In genomic region chr11:84289381-84289906, GRCh38 we compare ENCODE assay signal across 8 cellular contexts.
A peak's percentile ranks its signal among the peaks of the same experiment; 100 is the strongest.
DNase-seq lines count a peak whose midpoint lies in the region; ATAC-seq and TF ChIP-seq lines count a peak whose summit lies in the region.

No MANE protein-coding gene starts in this region.

- H3K9me3 ChIP-seq in T-helper 17 cell (ENCODE audit: control insufficient read depth, low read length, poor library complexity, severe bottlenecking), result no peaks in the 10 kb centered on the region

- H3K27me3 Mint-ChIP-seq in WTC11 (ENCODE audit: low read depth) (no peaks in the 10 kb centered on the region), T-helper 17 cell (no peaks in the 10 kb centered on the region)

- H3K4me1 Mint-ChIP-seq in WTC11, result peaks cover 8% of the 10 kb centered on the region
- H3K4me1 Mint-ChIP-seq in T-helper 17 cell, result no peaks in the 10 kb centered on the region

- ATAC-seq in GM18505 (IDR thresholded peaks at IDR 0.05; ENCODE audit: unreplicated experiment) (peak; percentile 98), GM21786 (IDR thresholded peaks at IDR 0.05; ENCODE audit: unreplicated experiment) (peak; percentile 99), WTC11 (no peak), T-helper 17 cell (no peak)

- no peak for TF ChIP-seq POLR2A in GM18505 (IDR thresholded peaks at IDR 0.05; ENCODE audit: borderline replicate concordance, extremely low read depth, insufficient read depth, insufficient read length)

- POLR2A ChIA-PET in WTC11 (lab: Charles Lee), result no interaction called here

- CTCF ChIA-PET in WTC11 (lab: Charles Lee), result no interaction called here

- H3K4me3 Mint-ChIP-seq in WTC11 (no peak overlapping the region), T-helper 17 cell (no peak overlapping the region)

- DNase-seq in HS-5 (ENCODE audit: low read depth), result peak; percentile 59
- DNase-seq in kidney tubule cell (ENCODE audit: low spot score), result peak; percentile 92
- no peak for DNase-seq in WTC11 (ENCODE audit: low spot score)
- no peak for DNase-seq in GM19238 (ENCODE audit: insufficient read length, low spot score)
- no peak for DNase-seq in T-helper 17 cell
- no peak for DNase-seq in NCI-H1417 (lab: John Stamatoyannopoulos, UW)

- H3K27ac Mint-ChIP-seq in WTC11 (no peak overlapping the region), T-helper 17 cell (no peak overlapping the region)

- H3K36me3 Mint-ChIP-seq in WTC11 (no peaks in the 10 kb centered on the region), T-helper 17 cell (ENCODE audit: low read depth) (no peaks in the 10 kb centered on the region)

- no peaks in the 10 kb centered on the region for H3K9me3 Mint-ChIP-seq in WTC11

- no peak for TF ChIP-seq CTCF in WTC11 (IDR thresholded peaks at IDR 0.05)

TF ChIP-seq in WTC11, 78 proteins besides CTCF, POLR2A, EP300 and RAD21 (continues in another document):
- TF ChIP-seq NR1H2 (CRISPR knock-in tag; IDR thresholded peaks at IDR 0.05) (no peak), NFATC4 (CRISPR knock-in tag; IDR thresholded peaks at IDR 0.05) (no peak), ATF1 (CRISPR knock-in tag; IDR thresholded peaks at IDR 0.05) (no peak), PRRX2 (CRISPR knock-in tag; IDR thresholded peaks at IDR 0.05) (no peak), ZNF532 (CRISPR knock-in tag; IDR thresholded peaks at IDR 0.05; ENCODE audit: borderline replicate concordance) (no peak), ZNF263 (CRISPR knock-in tag; IDR thresholded peaks at IDR 0.05; ENCODE audit: low read depth) (no peak), PRDM15 (CRISPR knock-in tag; IDR thresholded peaks at IDR 0.05) (no peak), MXD4 (CRISPR knock-in tag; IDR thresholded peaks at IDR 0.05; ENCODE audit: borderline replicate concordance) (no peak)
- TF ChIP-seq, protein P1, sequence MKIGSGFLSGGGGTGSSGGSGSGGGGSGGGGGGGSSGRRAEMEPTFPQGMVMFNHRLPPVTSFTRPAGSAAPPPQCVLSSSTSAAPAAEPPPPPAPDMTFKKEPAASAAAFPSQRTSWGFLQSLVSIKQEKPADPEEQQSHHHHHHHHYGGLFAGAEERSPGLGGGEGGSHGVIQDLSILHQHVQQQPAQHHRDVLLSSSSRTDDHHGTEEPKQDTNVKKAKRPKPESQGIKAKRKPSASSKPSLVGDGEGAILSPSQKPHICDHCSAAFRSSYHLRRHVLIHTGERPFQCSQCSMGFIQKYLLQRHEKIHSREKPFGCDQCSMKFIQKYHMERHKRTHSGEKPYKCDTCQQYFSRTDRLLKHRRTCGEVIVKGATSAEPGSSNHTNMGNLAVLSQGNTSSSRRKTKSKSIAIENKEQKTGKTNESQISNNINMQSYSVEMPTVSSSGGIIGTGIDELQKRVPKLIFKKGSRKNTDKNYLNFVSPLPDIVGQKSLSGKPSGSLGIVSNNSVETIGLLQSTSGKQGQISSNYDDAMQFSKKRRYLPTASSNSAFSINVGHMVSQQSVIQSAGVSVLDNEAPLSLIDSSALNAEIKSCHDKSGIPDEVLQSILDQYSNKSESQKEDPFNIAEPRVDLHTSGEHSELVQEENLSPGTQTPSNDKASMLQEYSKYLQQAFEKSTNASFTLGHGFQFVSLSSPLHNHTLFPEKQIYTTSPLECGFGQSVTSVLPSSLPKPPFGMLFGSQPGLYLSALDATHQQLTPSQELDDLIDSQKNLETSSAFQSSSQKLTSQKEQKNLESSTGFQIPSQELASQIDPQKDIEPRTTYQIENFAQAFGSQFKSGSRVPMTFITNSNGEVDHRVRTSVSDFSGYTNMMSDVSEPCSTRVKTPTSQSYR (CRISPR knock-in tag; IDR thresholded peaks at IDR 0.05), result no peak
- TF ChIP-seq, protein P2, sequence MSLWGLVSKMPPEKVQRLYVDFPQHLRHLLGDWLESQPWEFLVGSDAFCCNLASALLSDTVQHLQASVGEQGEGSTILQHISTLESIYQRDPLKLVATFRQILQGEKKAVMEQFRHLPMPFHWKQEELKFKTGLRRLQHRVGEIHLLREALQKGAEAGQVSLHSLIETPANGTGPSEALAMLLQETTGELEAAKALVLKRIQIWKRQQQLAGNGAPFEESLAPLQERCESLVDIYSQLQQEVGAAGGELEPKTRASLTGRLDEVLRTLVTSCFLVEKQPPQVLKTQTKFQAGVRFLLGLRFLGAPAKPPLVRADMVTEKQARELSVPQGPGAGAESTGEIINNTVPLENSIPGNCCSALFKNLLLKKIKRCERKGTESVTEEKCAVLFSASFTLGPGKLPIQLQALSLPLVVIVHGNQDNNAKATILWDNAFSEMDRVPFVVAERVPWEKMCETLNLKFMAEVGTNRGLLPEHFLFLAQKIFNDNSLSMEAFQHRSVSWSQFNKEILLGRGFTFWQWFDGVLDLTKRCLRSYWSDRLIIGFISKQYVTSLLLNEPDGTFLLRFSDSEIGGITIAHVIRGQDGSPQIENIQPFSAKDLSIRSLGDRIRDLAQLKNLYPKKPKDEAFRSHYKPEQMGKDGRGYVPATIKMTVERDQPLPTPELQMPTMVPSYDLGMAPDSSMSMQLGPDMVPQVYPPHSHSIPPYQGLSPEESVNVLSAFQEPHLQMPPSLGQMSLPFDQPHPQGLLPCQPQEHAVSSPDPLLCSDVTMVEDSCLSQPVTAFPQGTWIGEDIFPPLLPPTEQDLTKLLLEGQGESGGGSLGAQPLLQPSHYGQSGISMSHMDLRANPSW (CRISPR knock-in tag; conservative IDR thresholded peaks at IDR 0.05; ENCODE audit: low read depth), result no peak
- TF ChIP-seq, protein P3, sequence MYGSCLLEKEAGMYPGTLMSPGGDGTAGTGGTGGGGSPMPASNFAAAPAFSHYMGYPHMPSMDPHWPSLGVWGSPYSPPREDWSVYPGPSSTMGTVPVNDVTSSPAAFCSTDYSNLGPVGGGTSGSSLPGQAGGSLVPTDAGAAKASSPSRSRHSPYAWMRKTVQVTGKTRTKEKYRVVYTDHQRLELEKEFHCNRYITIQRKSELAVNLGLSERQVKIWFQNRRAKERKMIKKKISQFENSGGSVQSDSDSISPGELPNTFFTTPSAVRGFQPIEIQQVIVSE (CRISPR knock-in tag; IDR thresholded peaks at IDR 0.05; ENCODE audit: borderline replicate concordance), result no peak

Comparison
In these comparisons a context has a peak if more than half of its experiments do, and no peak if none do; other contexts are left out.
1. ATAC-seq: peak in GM18505 (single experiment) and GM21786 (single experiment); none in WTC11 (single experiment) and T-helper 17 cell (single experiment).
2. DNase-seq: peak in HS-5 (single experiment) and kidney tubule cell (single experiment); none in WTC11 (single experiment), GM19238 (single experiment), T-helper 17 cell (0 of 3) and NCI-H1417 (0 of 3).